ENCODE assay signal across 1 cellular context in the genomic region with DNA sequence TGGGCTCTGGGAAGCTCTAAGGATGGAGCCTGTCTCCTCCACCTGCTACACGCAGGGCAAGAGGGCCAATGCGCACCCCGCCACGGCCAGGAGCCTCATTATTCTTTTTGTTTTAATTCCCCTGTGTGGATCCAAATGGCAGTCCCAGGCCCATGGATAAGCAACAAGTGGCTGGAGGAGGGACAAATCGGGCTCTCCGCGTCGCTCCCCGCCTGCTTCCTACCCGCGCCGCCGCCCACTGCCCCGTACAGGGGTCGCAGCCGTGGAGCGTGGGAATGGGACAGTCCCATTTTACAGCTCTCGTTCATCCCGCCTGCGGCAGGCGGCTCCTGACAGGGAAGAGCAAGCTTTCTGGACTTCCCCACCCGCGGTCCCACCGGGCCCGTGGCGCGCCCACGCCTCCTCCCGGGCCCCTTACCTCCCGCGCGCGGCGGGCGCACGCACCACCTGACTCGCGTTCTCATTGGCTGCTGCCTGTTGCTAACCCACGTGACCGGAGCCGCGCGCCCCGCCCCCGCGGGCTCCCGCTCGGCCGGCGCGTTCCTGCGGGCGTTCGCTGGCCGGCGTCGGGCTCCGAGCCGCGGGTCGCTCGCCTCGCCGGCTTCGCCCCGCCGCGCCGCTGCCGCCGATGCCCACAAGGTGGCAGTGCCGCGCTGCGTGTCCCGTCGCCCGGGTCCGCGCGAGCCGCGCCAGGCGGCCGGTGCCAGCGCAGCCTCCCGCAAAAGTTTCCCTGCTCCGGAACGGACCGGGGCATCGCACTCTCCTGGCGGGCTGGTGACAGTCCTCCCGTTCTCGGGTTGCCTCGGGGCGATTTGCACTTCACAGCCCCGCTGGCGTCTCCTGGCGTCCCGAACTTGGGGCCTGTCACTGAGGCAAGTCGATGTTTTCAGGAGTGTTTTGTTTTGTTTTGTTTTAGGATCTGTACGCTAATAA.
TF ChIP-seq lines count a peak whose summit lies in the region.

No MANE protein-coding gene starts in this region.

TF ChIP-seq in K562, 482 proteins besides CTCF, POLR2A, EP300 and RAD21 (continued from another document):
- TF ChIP-seq DLX4 (CRISPR knock-in tag; IDR thresholded peaks at IDR 0.05): no peak
- TF ChIP-seq ILK (tag; IDR thresholded peaks at IDR 0.05; ENCODE audit: borderline replicate concordance, low read depth): no peak
- peak; percentile 25 for TF ChIP-seq SAP30 (IDR thresholded peaks at IDR 0.05; ENCODE audit: borderline replicate concordance, insufficient read depth, low read depth, low read length, poor library complexity, severe bottlenecking)
- peak; percentile 70; the same call in 1 of the 2 replicates for TF ChIP-seq HNRNPL (IDR thresholded peaks at IDR 0.05; ENCODE audit: low read depth, low read length)
- TF ChIP-seq AFF4 (CRISPR knock-in tag; IDR thresholded peaks at IDR 0.05): 0 out of 2 replicates have a peak, but pooled peaks have one; percentile 17
- TF ChIP-seq ZNF277 (CRISPR knock-in tag; IDR thresholded peaks at IDR 0.05; ENCODE audit: borderline replicate concordance): no peak
- no peak for TF ChIP-seq POLR2AphosphoS2 (IDR thresholded peaks at IDR 0.05; ENCODE audit: low read length)
- peak; percentile 51 for TF ChIP-seq PRDM10 (IDR thresholded peaks at IDR 0.05; ENCODE audit: partially characterized antibody)
- TF ChIP-seq DDX20 (tag; IDR thresholded peaks at IDR 0.05; ENCODE audit: low read depth): no peak
- TF ChIP-seq FOSL1 (tag; conservative IDR thresholded peaks at IDR 0.05): peak; percentile 65
- no peak for TF ChIP-seq TAL1 (IDR thresholded peaks at IDR 0.05)
- TF ChIP-seq HDAC1 (IDR thresholded peaks at IDR 0.05): peak in 1 of 2 experiments; percentile 77; a peak in 2 of 4 replicates
- no peak for TF ChIP-seq TCFL5 (CRISPR knock-in tag; conservative IDR thresholded peaks at IDR 0.05)
- TF ChIP-seq CBX8 (IDR thresholded peaks at IDR 0.05; ENCODE audit: borderline replicate concordance, extremely low read depth, low read depth, low read length, poor library complexity, severe bottlenecking): no peak
- TF ChIP-seq ZNF124 (CRISPR knock-in tag; IDR thresholded peaks at IDR 0.05): no peak
- peak; percentile 29 for TF ChIP-seq PCBP1 (IDR thresholded peaks at IDR 0.05; ENCODE audit: low read depth, low read length, poor library complexity, severe bottlenecking)
- no peak for TF ChIP-seq HMG20B (CRISPR knock-in tag; IDR thresholded peaks at IDR 0.05)
- no peak for TF ChIP-seq MAFK (IDR thresholded peaks at IDR 0.05; ENCODE audit: low read length)
- TF ChIP-seq SMARCE1 (IDR thresholded peaks at IDR 0.05): no peak
- TF ChIP-seq PHTF2 (CRISPR knock-in tag; IDR thresholded peaks at IDR 0.05): no peak
TF ChIP-seq in K562: peak in this region for 148.
